14 cellular contexts compared by ENCODE assay signal in genomic region chr1:187203257-187203656, GRCh38.
DNase-seq lines count a peak whose midpoint lies in the region; ATAC-seq and TF ChIP-seq lines count a peak whose summit lies in the region.
"Had no signal": no experiment of that assay in that cellular context is flagged by ENCODE, and none has a peak within 500 bp of the region (broad histone marks: within the 10 kb centered on the region; RNA-seq: fewer than 3 reads in every experiment).

No MANE protein-coding gene starts in this region.

- ATAC-seq in GM18870 (IDR thresholded peaks at IDR 0.05; ENCODE audit: unreplicated experiment) (peak; percentile 55), GM18867 (IDR thresholded peaks at IDR 0.05; ENCODE audit: unreplicated experiment) (no peak), HG02885 (IDR thresholded peaks at IDR 0.05; ENCODE audit: poor library complexity, unreplicated experiment) (no peak)
- ATAC-seq: CD8-positive, alpha-beta T cell; lower lobe of right lung; Panc1 had no signal

- TF ChIP-seq CTCF in retinal pigment epithelial cell (conservative IDR thresholded peaks at IDR 0.05; ENCODE audit: low read depth, low read length) = no peak

- peak; percentile 61 for DNase-seq in RKO (ENCODE audit: low spot score)
- DNase-seq in dedifferentiated amniotic fluid mesenchymal stem cell (ENCODE audit: extremely low spot score) = peak; percentile 43
- peak; percentile 87 for DNase-seq in retinal pigment epithelial cell (ENCODE audit: low read depth)
- DNase-seq in cerebellar nuclear complex (lab: John Stamatoyannopoulos, UW) = no peak
- DNase-seq: CD8-positive, alpha-beta T cell; lower lobe of right lung; NCI-H1417 treated with DMSO at 0.1 percent for 48 hours; sigmoid colon; stomach; T-helper 2 cell had no signal

- no peak overlapping the region for H3K4me3 ChIP-seq in retinal pigment epithelial cell (ENCODE audit: low read length)
- H3K4me3 ChIP-seq: lower lobe of right lung, sigmoid colon, stomach had no signal

Comparison
In these comparisons a context has a peak if more than half of its experiments do, and no peak if none do; other contexts are left out.
1. DNase-seq: peak in RKO (single experiment), dedifferentiated amniotic fluid mesenchymal stem cell (single experiment) and retinal pigment epithelial cell (single experiment); none in cerebellar nuclear complex (0 of 2).